Comparison of ENCODE assay signal across 21 cellular contexts in the genomic region with DNA sequence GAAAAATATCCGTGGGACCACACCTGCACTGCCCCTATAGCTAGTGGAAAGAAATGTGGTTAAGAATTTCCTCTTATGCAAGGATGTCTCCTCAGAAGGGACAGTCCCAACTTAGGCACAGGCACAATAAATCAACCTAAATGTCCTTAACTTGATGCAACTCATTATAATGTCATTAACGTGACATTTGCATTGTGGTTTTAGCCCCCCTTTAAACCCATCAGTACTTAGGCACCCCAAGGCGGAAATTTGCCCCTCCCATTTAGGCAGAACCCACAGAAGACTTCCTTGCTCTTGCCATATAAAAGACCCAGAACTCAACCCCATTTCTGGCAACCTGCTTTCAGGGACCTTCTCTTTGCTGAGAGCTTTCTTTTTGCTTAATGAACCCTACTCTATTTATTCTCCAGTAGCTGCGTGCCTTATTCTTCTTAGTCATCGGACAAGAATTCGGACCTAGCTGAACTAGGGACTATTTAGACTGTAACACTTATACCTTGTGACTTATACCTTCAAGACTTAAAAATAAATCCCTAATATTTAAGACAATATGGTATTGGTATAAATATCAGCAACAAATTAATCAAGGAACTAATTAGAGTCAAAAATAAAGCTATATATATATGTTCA.
DNase-seq lines count a peak whose midpoint lies in the region; ATAC-seq, FAIRE-seq and TF ChIP-seq lines count a peak whose summit lies in the region.
"Had no signal": no experiment of that assay in that cellular context is flagged by ENCODE, and none has a peak within 500 bp of the region (broad histone marks: within the 10 kb centered on the region; RNA-seq: fewer than 3 reads in every experiment).

No MANE protein-coding gene starts in this region.

- H3K79me2 ChIP-seq in Loucy (ENCODE audit: insufficient read depth, low read length): no peaks in the 10 kb centered on the region

- H3K36me3 ChIP-seq in Loucy (ENCODE audit: insufficient read depth, low read length): no peaks in the 10 kb centered on the region
- H3K36me3 ChIP-seq: BLaER1 treated with 17β-estradiol and CSF1 and Interleukin-3, amounts not matched to agents 10 nM and 100 nM; heart left ventricle; sigmoid colon had no signal

- peak; percentile 35 for DNase-seq in activated CD8-positive, alpha-beta T cell treated with anti-CD3 and anti-CD28 coated beads for 36 hours
- DNase-seq in activated CD8-positive, alpha-beta T cell treated with anti-CD3 and anti-CD28 coated beads, Interleukin-2, amount 10 ng/mL, durations not matched to agents 7 days and 5 days: no peak
- DNase-seq in astrocyte of the hippocampus (ENCODE audit: low read depth, low spot score) (peak; percentile 39), urothelium cell line (ENCODE audit: low spot score) (peak; percentile 11), NCI-H187 (lab: John Stamatoyannopoulos, UW) (no peak), NCI-H1048 (lab: John Stamatoyannopoulos, UW) (no peak)
- DNase-seq in stimulated activated CD4-positive, alpha-beta T cell treated with anti-CD3 and anti-CD28 coated beads, Interleukin-15, amount 100 ng/mL, for 24 hours: no peak
- DNase-seq: activated T-cell treated with anti-CD3 and anti-CD28 coated beads, Interleukin-2, amount 50 U/mL, for 1 hour; caudate nucleus; effector CD8-positive, alpha-beta T cell; GM23248; heart left ventricle; left cardiac atrium; NCI-H2029 treated with DMSO at 0.1 percent for 48 hours; NCI-H524; occipital lobe; sigmoid colon; stimulated activated CD4-positive, alpha-beta T cell treated with anti-CD3 and anti-CD28 coated beads, Interleukin-4, amount 100 ng/mL, for 1 hour had no signal

- peaks cover 8% of the 10 kb centered on the region for H3K9me3 Mint-ChIP-seq in activated CD8-positive, alpha-beta T cell treated with anti-CD3 and anti-CD28 coated beads for 36 hours
- no peaks in the 10 kb centered on the region for H3K9me3 Mint-ChIP-seq in activated CD8-positive, alpha-beta T cell treated with anti-CD3 and anti-CD28 coated beads, Interleukin-2, amount 10 ng/mL, durations not matched to agents 7 days and 5 days (ENCODE audit: insufficient read depth)

- no peaks in the 10 kb centered on the region for H3K27me3 ChIP-seq in Loucy (ENCODE audit: insufficient read depth, low read length, poor library complexity, severe bottlenecking)
- H3K27me3 ChIP-seq: BLaER1 treated with 17β-estradiol and CSF1 and Interleukin-3, amounts not matched to agents 10 nM and 100 nM; heart left ventricle; sigmoid colon had no signal

- no peaks in the 10 kb centered on the region for H3K27me3 Mint-ChIP-seq in activated CD8-positive, alpha-beta T cell treated with anti-CD3 and anti-CD28 coated beads for 36 hours
- no peaks in the 10 kb centered on the region for H3K27me3 Mint-ChIP-seq in activated CD8-positive, alpha-beta T cell treated with anti-CD3 and anti-CD28 coated beads, Interleukin-2, amount 10 ng/mL, durations not matched to agents 7 days and 5 days (ENCODE audit: low read depth)

- H3K9ac ChIP-seq in Loucy (ENCODE audit: low read depth, low read length, poor library complexity, severe bottlenecking): no peak overlapping the region
- H3K9ac ChIP-seq: BLaER1 treated with 17β-estradiol and CSF1 and Interleukin-3, amounts not matched to agents 10 nM and 100 nM; GM23248 had no signal

- CTCF ChIA-PET in activated CD8-positive, alpha-beta T cell treated with anti-CD3 and anti-CD28 coated beads for 36 hours (lab: Charles Lee): no interaction called here
- CTCF ChIA-PET in activated CD8-positive, alpha-beta T cell treated with anti-CD3 and anti-CD28 coated beads, Interleukin-2, amount 10 ng/mL, durations not matched to agents 7 days and 5 days (lab: Charles Lee): no interaction called here

- FAIRE-seq in urothelium cell line (lab: Jason Lieb, UNC): no peak

- peak; percentile 80 for ATAC-seq in activated CD8-positive, alpha-beta T cell treated with anti-CD3 and anti-CD28 coated beads for 36 hours
- ATAC-seq in activated CD8-positive, alpha-beta T cell treated with anti-CD3 and anti-CD28 coated beads, Interleukin-2, amount 10 ng/mL, durations not matched to agents 7 days and 5 days: no peak
- ATAC-seq: heart left ventricle, left cardiac atrium, SK-N-SH treated with all-trans-retinoic acid at 6 μM for 48 hours had no signal

- H3K4me3 ChIP-seq in Loucy (ENCODE audit: low read length, poor library complexity, severe bottlenecking): peak overlapping the region; percentile 2
- H3K4me3 ChIP-seq: BLaER1 treated with 17β-estradiol and CSF1 and Interleukin-3, amounts not matched to agents 10 nM and 100 nM; GM23248; heart left ventricle; sigmoid colon had no signal

- intact Hi-C loops in activated CD8-positive, alpha-beta T cell treated with anti-CD3 and anti-CD28 coated beads for 36 hours (cut with micrococcal nuclease): no loop called here

- no peaks in the 10 kb centered on the region for H3F3A ChIP-seq in Loucy (ENCODE audit: low read depth)

- no peak overlapping the region for H2AFZ ChIP-seq in Loucy (ENCODE audit: low read length)
- H2AFZ ChIP-seq: GM23248 had no signal

- TF ChIP-seq CTCF in activated CD8-positive, alpha-beta T cell treated with anti-CD3 and anti-CD28 coated beads for 36 hours (IDR thresholded peaks at IDR 0.05): no peak
- no peak for TF ChIP-seq CTCF in Loucy (conservative IDR thresholded peaks at IDR 0.05; ENCODE audit: low read length)

- H4K20me1 ChIP-seq in Loucy (ENCODE audit: insufficient read depth, low read length, poor library complexity, severe bottlenecking): no peaks in the 10 kb centered on the region
- H4K20me1 ChIP-seq: BLaER1 treated with 17β-estradiol and CSF1 and Interleukin-3, amounts not matched to agents 10 nM and 100 nM had no signal

- H3K36me3 Mint-ChIP-seq in activated CD8-positive, alpha-beta T cell treated with anti-CD3 and anti-CD28 coated beads for 36 hours (ENCODE audit: low read depth): no peaks in the 10 kb centered on the region
- no peaks in the 10 kb centered on the region for H3K36me3 Mint-ChIP-seq in activated CD8-positive, alpha-beta T cell treated with anti-CD3 and anti-CD28 coated beads, Interleukin-2, amount 10 ng/mL, durations not matched to agents 7 days and 5 days (ENCODE audit: low read depth)

- H3K9me3 ChIP-seq in Loucy (ENCODE audit: insufficient read depth, low read depth, low read length): no peaks in the 10 kb centered on the region

- peaks cover 16% of the 10 kb centered on the region for H3K4me1 ChIP-seq in Loucy (ENCODE audit: insufficient read depth, low read length, poor library complexity, severe bottlenecking)
- H3K4me1 ChIP-seq: heart left ventricle, sigmoid colon had no signal

- no peak overlapping the region for H3K4me3 Mint-ChIP-seq in activated CD8-positive, alpha-beta T cell treated with anti-CD3 and anti-CD28 coated beads for 36 hours
- no peak overlapping the region for H3K4me3 Mint-ChIP-seq in activated CD8-positive, alpha-beta T cell treated with anti-CD3 and anti-CD28 coated beads, Interleukin-2, amount 10 ng/mL, durations not matched to agents 7 days and 5 days

- peaks cover 11% of the 10 kb centered on the region for H3K4me1 Mint-ChIP-seq in activated CD8-positive, alpha-beta T cell treated with anti-CD3 and anti-CD28 coated beads for 36 hours (ENCODE audit: low read depth)
- peaks cover 7% of the 10 kb centered on the region for H3K4me1 Mint-ChIP-seq in activated CD8-positive, alpha-beta T cell treated with anti-CD3 and anti-CD28 coated beads, Interleukin-2, amount 10 ng/mL, durations not matched to agents 7 days and 5 days (ENCODE audit: low read depth)

- peak overlapping the region; percentile 13 for H3K4me2 ChIP-seq in Loucy (ENCODE audit: low read depth, low read length, poor library complexity, severe bottlenecking)

- H3K27ac Mint-ChIP-seq in activated CD8-positive, alpha-beta T cell treated with anti-CD3 and anti-CD28 coated beads for 36 hours: peak overlapping the region; percentile 48
- H3K27ac Mint-ChIP-seq in activated CD8-positive, alpha-beta T cell treated with anti-CD3 and anti-CD28 coated beads, Interleukin-2, amount 10 ng/mL, durations not matched to agents 7 days and 5 days: no peak overlapping the region

- POLR2A ChIA-PET in activated CD8-positive, alpha-beta T cell treated with anti-CD3 and anti-CD28 coated beads for 36 hours (lab: Charles Lee): no interaction called here
- POLR2A ChIA-PET in activated CD8-positive, alpha-beta T cell treated with anti-CD3 and anti-CD28 coated beads, Interleukin-2, amount 10 ng/mL, durations not matched to agents 7 days and 5 days (lab: Charles Lee): no interaction called here

- H3K9me2 ChIP-seq in Loucy (replicated peaks; ENCODE audit: low read depth, low read length): no peaks in the 10 kb centered on the region

Comparison
In these comparisons a context has a peak if more than half of its experiments do, and no peak if none do; other contexts are left out.
1. DNase-seq: peak in activated CD8-positive, alpha-beta T cell treated with anti-CD3 and anti-CD28 coated beads for 36 hours (single experiment), astrocyte of the hippocampus (single experiment) and urothelium cell line (single experiment); none in activated CD8-positive, alpha-beta T cell treated with anti-CD3 and anti-CD28 coated beads, Interleukin-2, amount 10 ng/mL, durations not matched to agents 7 days and 5 days (single experiment), stimulated activated CD4-positive, alpha-beta T cell treated with anti-CD3 and anti-CD28 coated beads, Interleukin-15, amount 100 ng/mL, for 24 hours (single experiment), NCI-H187 (0 of 2) and NCI-H1048 (single experiment).